26 cellular contexts compared by ENCODE assay signal in genomic region chr10:551489-552252, GRCh38.
A peak's percentile ranks its signal among the peaks of the same experiment; 100 is the strongest.
DNase-seq lines count a peak whose midpoint lies in the region; ATAC-seq and TF ChIP-seq lines count a peak whose summit lies in the region.
"Had no signal": no experiment of that assay in that cellular context is flagged by ENCODE, and none has a peak within 500 bp of the region (broad histone marks: within the 10 kb centered on the region; RNA-seq: fewer than 3 reads in every experiment).

No MANE protein-coding gene starts in this region.

- H3K79me2 ChIP-seq in osteoblast (ENCODE audit: insufficient read depth, low read length), result peaks cover 91% of the 10 kb centered on the region

- no peaks in the 10 kb centered on the region for H3K9me3 Mint-ChIP-seq in naive thymus-derived CD4-positive, alpha-beta T cell
- H3K9me3 Mint-ChIP-seq: CD8-positive, alpha-beta T cell had no signal

- H4K20me1 ChIP-seq in osteoblast (ENCODE audit: insufficient read depth, low read length), result peaks cover 82% of the 10 kb centered on the region

- no peak for ATAC-seq in naive thymus-derived CD4-positive, alpha-beta T cell
- no peak for ATAC-seq in HG03342 (IDR thresholded peaks at IDR 0.05; ENCODE audit: unreplicated experiment)
- no peak for ATAC-seq in HG02884 (IDR thresholded peaks at IDR 0.05; ENCODE audit: unreplicated experiment)
- ATAC-seq: CD8-positive, alpha-beta T cell; HepG2; Right ventricle myocardium inferior had no signal

- intact Hi-C loops in esophagus muscularis mucosa (cut with DNase I), result no loop called here
- intact Hi-C loops in naive thymus-derived CD4-positive, alpha-beta T cell (cut with micrococcal nuclease), result no loop called here

- POLR2A ChIA-PET in naive thymus-derived CD4-positive, alpha-beta T cell (lab: Charles Lee), result no interaction called here

- no peaks in the 10 kb centered on the region for H3K36me3 ChIP-seq in esophagus muscularis mucosa
- H3K36me3 ChIP-seq in osteoblast (ENCODE audit: insufficient read depth, low read length), result no peaks in the 10 kb centered on the region
- H3K36me3 ChIP-seq in naive thymus-derived CD4-positive, alpha-beta T cell (ENCODE audit: control insufficient read depth in 2 of 3, insufficient read depth in 3 of 3, low read length in 3 of 3), result no peaks in the 10 kb centered on the region
- H3K36me3 ChIP-seq: SJSA1 had no signal

- H3K4me1 Mint-ChIP-seq in naive thymus-derived CD4-positive, alpha-beta T cell, result peaks cover 0 to 15% (median 3%) of the 10 kb centered on the region in 7 donors

- TF ChIP-seq POLR2A in esophagus muscularis mucosa (IDR thresholded peaks at IDR 0.05; ENCODE audit: low read depth), result no peak

- no peaks in the 10 kb centered on the region for H3K9me3 ChIP-seq in esophagus muscularis mucosa
- no peaks in the 10 kb centered on the region for H3K9me3 ChIP-seq in osteoblast (ENCODE audit: low read depth, low read length)
- H3K9me3 ChIP-seq in naive thymus-derived CD4-positive, alpha-beta T cell (ENCODE audit: control insufficient read depth in 2 of 3, low read length in 3 of 3), result no peaks in the 10 kb centered on the region
- H3K9me3 ChIP-seq: Caco-2, SJSA1 had no signal

- no peak for TF ChIP-seq CTCF in VCaP (conservative IDR thresholded peaks at IDR 0.05)
- TF ChIP-seq CTCF in esophagus muscularis mucosa (IDR thresholded peaks at IDR 0.05), result no peak
- no peak for TF ChIP-seq CTCF in osteoblast (IDR thresholded peaks at IDR 0.05; ENCODE audit: extremely low read depth, low read depth, low read length)

- H3K27ac Mint-ChIP-seq in naive thymus-derived CD4-positive, alpha-beta T cell, result no peak overlapping the region
- H3K27ac Mint-ChIP-seq: CD8-positive, alpha-beta T cell had no signal

- TF ChIP-seq EP300 in esophagus muscularis mucosa (IDR thresholded peaks at IDR 0.05), result no peak

- no peaks in the 10 kb centered on the region for H3K27me3 ChIP-seq in esophagus muscularis mucosa
- no peaks in the 10 kb centered on the region for H3K27me3 ChIP-seq in osteoblast (ENCODE audit: insufficient read depth, low read length)
- no peaks in the 10 kb centered on the region for H3K27me3 ChIP-seq in naive thymus-derived CD4-positive, alpha-beta T cell (ENCODE audit: control insufficient read depth in 2 of 2, insufficient read depth in 2 of 2, low read length in 2 of 2)
- H3K27me3 ChIP-seq: SJSA1 had no signal

- H3K4me3 ChIP-seq in esophagus muscularis mucosa (no peak overlapping the region), osteoblast (ENCODE audit: insufficient read depth, low read length) (no peak overlapping the region)
- H3K4me3 ChIP-seq in naive thymus-derived CD4-positive, alpha-beta T cell (ENCODE audit: low read length), result no peak overlapping the region
- H3K4me3 ChIP-seq: PC-9, SJSA1 had no signal

- no peak overlapping the region for H3K4me3 Mint-ChIP-seq in naive thymus-derived CD4-positive, alpha-beta T cell
- H3K4me3 Mint-ChIP-seq: CD8-positive, alpha-beta T cell had no signal

- in situ Hi-C loops in G401 (cut with HindIII; ENCODE audit: low sequenced_read_pairs), result no loop called here

- H3K27ac ChIP-seq in VCaP (peak overlapping the region; percentile 100; the same call in 1 of the 2 replicates), esophagus muscularis mucosa (replicated peaks in 1 of 4) (peak overlapping the region in 3 of 4 donors; percentile 33 to 61 (median 43)), osteoblast (ENCODE audit: low read depth, low read length) (no peak overlapping the region)
- no peak overlapping the region for H3K27ac ChIP-seq in naive thymus-derived CD4-positive, alpha-beta T cell (ENCODE audit: low read depth, low read length)
- H3K27ac ChIP-seq: PC-9, SJSA1 had no signal

- WGBS in esophagus muscularis mucosa, result 49% methylated on average over 13 of the region's 14 CpGs

- no peak overlapping the region for H2AFZ ChIP-seq in osteoblast (ENCODE audit: low read length)
- H2AFZ ChIP-seq: PC-9 had no signal

- H3K4me1 ChIP-seq in esophagus muscularis mucosa (peaks cover 34 to 82% (median 71%) of the 10 kb centered on the region in 4 donors), osteoblast (ENCODE audit: insufficient read depth, low read length) (peaks cover 5% of the 10 kb centered on the region)
- no peaks in the 10 kb centered on the region for H3K4me1 ChIP-seq in naive thymus-derived CD4-positive, alpha-beta T cell (ENCODE audit: control insufficient read depth in 2 of 2, insufficient read depth in 2 of 2, low read length in 2 of 2)
- H3K4me1 ChIP-seq: SJSA1 had no signal

- CTCF ChIA-PET in naive thymus-derived CD4-positive, alpha-beta T cell (lab: Charles Lee), result no interaction called here

- H3K4me2 ChIP-seq in osteoblast (ENCODE audit: insufficient read depth, low read length), result no peak overlapping the region
- H3K4me2 ChIP-seq: PC-9 had no signal

- peaks cover 3 to 20% (median 15%) of the 10 kb centered on the region in 5 donors for H3K27me3 Mint-ChIP-seq in naive thymus-derived CD4-positive, alpha-beta T cell

- DNase-seq in G401 (ENCODE audit: low spot score) (peak; percentile 66), esophagus muscularis mucosa (ENCODE audit: extremely low spot score) (no peak), osteoblast (ENCODE audit: insufficient read length, low spot score, missing footprints) (peak; percentile 76), AG08396 (ENCODE audit: low spot score) (no peak)
- DNase-seq in naive thymus-derived CD4-positive, alpha-beta T cell, result no peak
- DNase-seq: AML-193; Caco-2; CD8-positive, alpha-beta T cell; DND-41; Karpas-422; NCI-H1092; NCI-H1417 treated with DMSO at 0.1 percent for 48 hours; NCI-H1694 treated with DMSO at 0.1 percent for 48 hours; NCI-H2081; NCI-H2171; NCI-H226; NCI-H510A treated with DMSO at 0.1 percent for 48 hours; NCI-H774; NK-92 treated with Interleukin-12 subunit alpha and Interleukin-12 subunit beta, amount 100 ng/mL, for 24 hours; PC-9 had no signal

- no peaks in the 10 kb centered on the region for H3K36me3 Mint-ChIP-seq in naive thymus-derived CD4-positive, alpha-beta T cell
- H3K36me3 Mint-ChIP-seq: CD8-positive, alpha-beta T cell had no signal

Comparison
In these comparisons a context has a peak if more than half of its experiments do, and no peak if none do; other contexts are left out.
1. DNase-seq: peak in G401 (single experiment) and osteoblast (single experiment); none in esophagus muscularis mucosa (single experiment), AG08396 (single experiment) and naive thymus-derived CD4-positive, alpha-beta T cell (0 of 9).
2. H3K27ac ChIP-seq: peak in VCaP (single experiment) and esophagus muscularis mucosa (3 of 4); none in osteoblast (single experiment) and naive thymus-derived CD4-positive, alpha-beta T cell (single experiment).